34 cellular contexts compared by ENCODE assay signal in the genomic region with DNA sequence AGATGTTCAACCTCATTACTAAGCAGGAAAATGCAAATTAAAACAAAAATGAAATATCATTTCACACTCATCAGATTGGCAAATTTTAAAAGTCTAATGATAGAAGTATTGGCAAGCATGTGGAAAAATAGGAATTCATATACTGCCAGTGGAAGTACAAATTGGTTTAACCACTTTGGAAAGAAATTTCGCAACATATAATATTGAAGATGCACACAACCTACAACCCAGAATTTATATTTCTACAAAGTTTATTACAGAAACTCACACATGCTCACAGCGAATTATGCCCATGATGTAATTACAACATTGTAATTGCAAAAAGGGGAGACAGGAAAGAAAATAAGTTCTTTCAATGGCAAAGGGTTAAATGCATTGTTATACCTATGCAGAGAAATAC.
"Had no signal": no experiment of that assay in that cellular context is flagged by ENCODE, and none has a peak within 500 bp of the region (broad histone marks: within the 10 kb centered on the region; RNA-seq: fewer than 3 reads in every experiment).

No MANE protein-coding gene starts in this region.

- ATAC-seq: activated naive CD4-positive, alpha-beta T cell treated with anti-CD3 and anti-CD28 coated beads, Interleukin-2, amount 50 U/mL, for 72 hours; activated naive CD8-positive, alpha-beta T cell treated with anti-CD3 and anti-CD28 coated beads, Interleukin-2, amount 50 U/mL, for 24 hours; activated T-cell treated with anti-CD3 and anti-CD28 coated beads, Interleukin-2, amount 50 U/mL, for 4 hours; activated T-cell treated with anti-CD3 and anti-CD28 coated beads, Interleukin-2, amount 50 U/mL, for 72 hours; activated T-helper 17 cell treated with anti-CD3 and anti-CD28 coated beads, Interleukin-2, amount 50 U/mL, for 72 hours; body of pancreas had no signal

- H3K4me1 ChIP-seq: adrenal gland, ascending aorta, breast epithelium had no signal

- FAIRE-seq: astrocyte, bronchial epithelial cell had no signal

- H3K27me3 ChIP-seq: adrenal gland, ascending aorta, body of pancreas, brain microvascular endothelial cell, breast epithelium had no signal

- H3K9me3 ChIP-seq: adrenal gland, ascending aorta, body of pancreas, breast epithelium had no signal

- H3K36me3 ChIP-seq: adrenal gland, ascending aorta, brain microvascular endothelial cell, breast epithelium, cardiac muscle cell had no signal

- DNase-seq: activated effector memory CD4-positive, alpha-beta T cell treated with anti-CD3 and anti-CD28 coated beads, Interleukin-2, amount 50 U/mL, for 16 hours; activated effector memory CD4-positive, alpha-beta T cell treated with Interleukin-2 at 50 U/mL for 16 hours; activated gamma-delta T cell; activated gamma-delta T cell treated with Interleukin-2 at 50 U/mL for 16 hours; activated naive CD4-positive, alpha-beta T cell; activated naive CD4-positive, alpha-beta T cell treated with anti-CD3 and anti-CD28 coated beads for 36 hours; activated naive CD4-positive, alpha-beta T cell treated with anti-CD3 and anti-CD28 coated beads, Interleukin-2, amount 10 ng/mL, durations not matched to agents 7 days and 5 days; activated naive CD4-positive, alpha-beta T cell treated with anti-CD3 and anti-CD28 coated beads, Interleukin-2, amount 50 U/mL, for 16 hours; activated naive CD4-positive, alpha-beta T cell treated with Interleukin-2 at 50 U/mL for 16 hours; activated naive CD8-positive, alpha-beta T cell treated with anti-CD3 and anti-CD28 coated beads for 36 hours; activated naive CD8-positive, alpha-beta T cell treated with anti-CD3 and anti-CD28 coated beads, Interleukin-2, amount 10 ng/mL, durations not matched to agents 7 days and 5 days; activated naive CD8-positive, alpha-beta T cell treated with anti-CD3 and anti-CD28 coated beads, Interleukin-2, amount 50 U/mL, for 24 hours; activated T-cell treated with anti-CD3 and anti-CD28 coated beads, Interleukin-2, amount 50 U/mL, for 1 hour; activated T-cell treated with anti-CD3 and anti-CD28 coated beads, Interleukin-2, amount 50 U/mL, for 24 hours; activated T-cell treated with anti-CD3 and anti-CD28 coated beads, Interleukin-2, amount 50 U/mL, for 4 hours; activated T-cell treated with anti-CD3 and anti-CD28 coated beads, Interleukin-2, amount 50 U/mL, for 48 hours; activated T-cell treated with anti-CD3 and anti-CD28 coated beads, Interleukin-2, amount 50 U/mL, for 72 hours; adrenal gland; amniotic stem cell; amygdala; anterior cingulate cortex; aorta; body of pancreas; brain microvascular endothelial cell; caudate nucleus; central memory CD4-positive, alpha-beta T cell; cerebellar nuclear complex had no signal

- H3K27ac ChIP-seq: adrenal gland, ascending aorta, body of pancreas, brain microvascular endothelial cell, breast epithelium, cardiac muscle cell had no signal

- H3K4me3 ChIP-seq: adrenal gland, ascending aorta, body of pancreas, breast epithelium, cardiac muscle cell had no signal
